In the genomic region with DNA sequence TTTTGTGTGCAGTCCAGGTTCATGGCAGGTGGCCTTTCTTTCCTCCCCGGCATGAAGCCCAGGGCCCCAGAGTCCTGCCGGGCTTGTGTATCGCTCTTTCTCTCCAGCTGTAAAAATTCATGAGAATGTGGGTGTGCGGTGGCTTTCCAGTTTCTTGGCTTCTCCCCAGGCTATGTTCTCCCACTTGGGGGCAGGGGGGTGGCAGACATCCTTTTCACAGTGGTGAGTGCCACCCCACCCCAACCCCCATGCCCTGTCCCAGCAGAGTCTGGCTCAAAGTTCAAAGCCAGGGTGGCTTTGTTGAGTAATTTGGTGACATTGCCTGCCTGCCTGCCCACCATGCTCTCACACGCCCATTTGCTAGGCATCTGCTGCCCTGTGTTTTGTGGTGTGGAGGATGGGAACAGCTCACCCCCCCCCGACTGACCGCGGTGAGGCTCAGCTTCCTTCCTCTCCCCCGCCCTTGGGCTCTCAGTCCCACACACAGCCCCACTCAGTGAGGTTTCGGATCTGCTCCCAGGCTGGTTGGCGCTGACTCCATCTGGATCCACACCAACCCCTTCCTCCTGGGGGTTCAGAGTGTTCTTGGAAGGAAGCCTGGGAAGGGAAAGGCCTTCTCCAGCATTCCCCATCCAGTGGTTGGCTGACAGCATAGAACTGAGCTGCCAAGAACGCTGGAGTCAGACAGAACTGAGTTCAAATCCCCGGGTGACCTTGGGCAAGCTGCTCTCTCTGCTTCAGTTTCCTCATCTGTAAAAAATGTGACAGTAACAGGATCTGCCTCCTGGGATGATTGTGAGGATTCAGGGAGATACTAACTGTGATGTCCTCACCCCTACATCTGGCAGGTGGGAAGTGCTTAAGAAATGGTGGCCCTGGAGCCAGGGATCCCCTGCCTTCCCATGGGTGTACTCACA, we compare ENCODE assay signal across 8 cellular contexts. TPM values are rescaled to one million over a fixed set of nuclear protein-coding genes. Genes with fewer than 3 reads are reported as not detected.
DNase-seq lines count a peak whose midpoint lies in the region; ATAC-seq and TF ChIP-seq lines count a peak whose summit lies in the region.

No MANE protein-coding gene starts in this region.

- TF ChIP-seq CTCF in C4-2B (conservative IDR thresholded peaks at IDR 0.05) (no peak), glutamatergic neuron (IDR thresholded peaks at IDR 0.05; ENCODE audit: partially characterized antibody, unreplicated experiment) (no peak), ovary (IDR thresholded peaks at IDR 0.05) (no peak)
- TF ChIP-seq CTCF in activated CD8-positive, alpha-beta T cell treated with anti-CD3 and anti-CD28 coated beads for 36 hours (IDR thresholded peaks at IDR 0.05): no peak

- CTCF ChIA-PET in activated CD8-positive, alpha-beta T cell treated with anti-CD3 and anti-CD28 coated beads for 36 hours (lab: Charles Lee): interaction anchor here (0.6 to 1.3 kb wide), 2 partner anchors 11 to 354 kb away, joined by 3 read pairs; no protein-coding TSS in a partner anchor

- no peak overlapping the region for H3K27ac Mint-ChIP-seq in activated CD8-positive, alpha-beta T cell treated with anti-CD3 and anti-CD28 coated beads for 36 hours
- peak overlapping the region; percentile 100 for H3K27ac Mint-ChIP-seq in glutamatergic neuron (ENCODE audit: unreplicated experiment)

- H3K4me3 ChIP-seq in ovary: no peak overlapping the region

- no peaks in the 10 kb centered on the region for H3K9me3 ChIP-seq in ovary

- DNase-seq in HT1080 (ENCODE audit: low read depth) (peak; percentile 95), glutamatergic neuron (peak; percentile 42), ovary (peak; percentile 95 to 98 (median 97))
- DNase-seq in activated CD8-positive, alpha-beta T cell treated with anti-CD3 and anti-CD28 coated beads for 36 hours: peak; percentile 21
- DNase-seq in stimulated activated naive CD4-positive, alpha-beta T cell (lab: John Stamatoyannopoulos, UW): no peak
- no peak for DNase-seq in activated effector memory CD4-positive, alpha-beta T cell treated with anti-CD3 and anti-CD28 coated beads, Interleukin-2, amount 50 U/mL, for 16 hours

- no peaks in the 10 kb centered on the region for H3K9me3 Mint-ChIP-seq in activated CD8-positive, alpha-beta T cell treated with anti-CD3 and anti-CD28 coated beads for 36 hours
- peaks cover 18% of the 10 kb centered on the region for H3K9me3 Mint-ChIP-seq in glutamatergic neuron (ENCODE audit: unreplicated experiment)

- no peak for TF ChIP-seq POLR2A in ovary (IDR thresholded peaks at IDR 0.05)

- POLR2A ChIA-PET in activated CD8-positive, alpha-beta T cell treated with anti-CD3 and anti-CD28 coated beads for 36 hours (lab: Charles Lee): interaction anchor here (1.5 kb wide), 1 partner anchor 20 kb away, joined by 3 read pairs; no protein-coding TSS in a partner anchor

- no peaks in the 10 kb centered on the region for H3K27me3 ChIP-seq in ovary

- H3K4me1 Mint-ChIP-seq in activated CD8-positive, alpha-beta T cell treated with anti-CD3 and anti-CD28 coated beads for 36 hours (ENCODE audit: low read depth): peaks cover 33% of the 10 kb centered on the region
- peaks cover 57% of the 10 kb centered on the region for H3K4me1 Mint-ChIP-seq in glutamatergic neuron (ENCODE audit: low read depth, unreplicated experiment)

- H3K4me1 ChIP-seq in ovary (ENCODE audit: insufficient read depth): peaks cover 20% of the 10 kb centered on the region

- H3K27ac ChIP-seq in C4-2B (peak overlapping the region; percentile 63), ovary (peak overlapping the region; percentile 16 to 69)

- no peaks in the 10 kb centered on the region for H3K36me3 ChIP-seq in ovary

- ATAC-seq in GM19397 (IDR thresholded peaks at IDR 0.05; ENCODE audit: unreplicated experiment): peak; percentile 41
- ATAC-seq in activated CD8-positive, alpha-beta T cell treated with anti-CD3 and anti-CD28 coated beads for 36 hours: peak; percentile 58

- H3K27me3 Mint-ChIP-seq in activated CD8-positive, alpha-beta T cell treated with anti-CD3 and anti-CD28 coated beads for 36 hours: no peaks in the 10 kb centered on the region
- peaks cover 10% of the 10 kb centered on the region for H3K27me3 Mint-ChIP-seq in glutamatergic neuron (ENCODE audit: unreplicated experiment)

- H3K36me3 Mint-ChIP-seq in activated CD8-positive, alpha-beta T cell treated with anti-CD3 and anti-CD28 coated beads for 36 hours (ENCODE audit: low read depth): peaks cover 2% of the 10 kb centered on the region
- H3K36me3 Mint-ChIP-seq in glutamatergic neuron (ENCODE audit: unreplicated experiment): no peaks in the 10 kb centered on the region

- 1 to 4% (median 2%) methylated on average over 13 of the region's 13 CpGs for WGBS in ovary, 3 donors

- H3K4me3 Mint-ChIP-seq in activated CD8-positive, alpha-beta T cell treated with anti-CD3 and anti-CD28 coated beads for 36 hours: no peak overlapping the region
- H3K4me3 Mint-ChIP-seq in glutamatergic neuron (ENCODE audit: unreplicated experiment): peak overlapping the region; percentile 94

- peak; percentile 23 for TF ChIP-seq EP300 in ovary (IDR thresholded peaks at IDR 0.05)

- intact Hi-C loops in activated CD8-positive, alpha-beta T cell treated with anti-CD3 and anti-CD28 coated beads for 36 hours (cut with micrococcal nuclease): no loop called here
- intact Hi-C loops in ovary (cut with DNase I): loop anchor here in 1 of 4 donors (5.0 kb wide), 1 partner anchor 41 kb away; no protein-coding TSS in a partner anchor

RNA-seq across cellular contexts. Expression of a gene that starts 36.1 kb away (rescaled TPM):
- 14.6 and 20.5 TPM in 2 replicates for total RNA-seq in HT1080 (2014; rRNA removed; shearing (Covaris generic))
- polyA plus RNA-seq in HT1080 (2015; cell fraction: cytosol; rRNA removed): 12.4 and 12.8 TPM in 2 replicates
- polyA plus RNA-seq in HT1080 (2015; cell fraction: nucleus; rRNA removed): 37.2 and 40.9 TPM in 2 replicates
- total RNA-seq in activated CD8-positive, alpha-beta T cell treated with anti-CD3 and anti-CD28 coated beads for 36 hours: 10 to 100 TPM; 13.8 to 16.3 TPM
- 120 TPM for total RNA-seq in glutamatergic neuron (ENCODE audit: unreplicated experiment)
- total RNA-seq in ovary: 100 to 1,000 TPM in 1 of 7 donors, 10 to 100 TPM in 6; 45.1 to 100 (median 87.5) TPM
- 10 to 100 TPM; 11.8 to 18.2 TPM for polyA plus RNA-seq in ovary

RNA-seq across cellular contexts. Expression of a gene that starts 38.2 kb away (rescaled TPM):
- total RNA-seq in HT1080 (2014; rRNA removed; shearing (Covaris generic)): 3.7 and 4.2 TPM in 2 replicates
- 3.1 and 3.3 TPM in 2 replicates for polyA plus RNA-seq in HT1080 (2015; cell fraction: cytosol; rRNA removed)
- polyA plus RNA-seq in HT1080 (2015; cell fraction: nucleus; rRNA removed): 4.0 and 4.5 TPM in 2 replicates
- total RNA-seq in activated CD8-positive, alpha-beta T cell treated with anti-CD3 and anti-CD28 coated beads for 36 hours: under 1 TPM in 1 of 2 experiments, not detected in 1; 0.16 TPM
- total RNA-seq in glutamatergic neuron (ENCODE audit: unreplicated experiment) (1.8 TPM), ovary (10 to 100 TPM in 1 of 7 donors, 1 to 10 TPM in 4, under 1 TPM in 1, not detected in 1; 0.38 to 91.1 (median 3.2) TPM)
- polyA plus RNA-seq in ovary: 1 to 10 TPM in 1 of 2 donors, under 1 TPM in 1; 0.15 to 1.0 TPM

Comparison
In these comparisons a context has a peak if more than half of its experiments do, and no peak if none do; other contexts are left out.
1. DNase-seq: peak in HT1080 (single experiment), activated CD8-positive, alpha-beta T cell treated with anti-CD3 and anti-CD28 coated beads for 36 hours (single experiment), glutamatergic neuron (single experiment) and ovary (5 of 5); none in stimulated activated naive CD4-positive, alpha-beta T cell (0 of 6) and activated effector memory CD4-positive, alpha-beta T cell treated with anti-CD3 and anti-CD28 coated beads, Interleukin-2, amount 50 U/mL, for 16 hours (single experiment).